ENCODE assay signal across 29 cellular contexts in genomic region chr12:16563519-16563918, GRCh38. TPM values are rescaled to one million over a fixed set of nuclear protein-coding genes. Genes with fewer than 3 reads are reported as not detected.
"Had no signal": no experiment of that assay in that cellular context is flagged by ENCODE, and none has a peak within 500 bp of the region (broad histone marks: within the 10 kb centered on the region; RNA-seq: fewer than 3 reads in every experiment).

No MANE protein-coding gene starts in this region.

- H3K4me3 ChIP-seq: coronary artery, esophagus squamous epithelium, gastrocnemius medialis, lung, ovary, psoas muscle, sigmoid colon, spleen, testis, tibial nerve, upper lobe of left lung had no signal

- ATAC-seq: gastrocnemius medialis; natural killer cell; psoas muscle; right cardiac atrium; stimulated activated memory B cell treated with anti-CD40 and anti-IgM and Interleukin-4, amounts not matched to agents 10 μg/mL and 1 μg/mL and 100 μg/mL, for 72 hours; stimulated activated naive CD8-positive, alpha-beta T cell treated with anti-CD3 and anti-CD28 coated beads, Interleukin-15, Interleukin-2, amounts not matched to agents 100 U/mL and 50 U/mL, for 24 hours had no signal

- FAIRE-seq: keratinocyte, urothelium cell line had no signal

- H3K9me3 ChIP-seq: esophagus squamous epithelium, gastrocnemius medialis, ovary, psoas muscle, sigmoid colon, spleen, testis, tibial nerve, upper lobe of left lung had no signal

- H3K4me1 ChIP-seq: esophagus squamous epithelium, gastrocnemius medialis, psoas muscle, spleen, testis, upper lobe of left lung had no signal

- H3K27me3 ChIP-seq: esophagus squamous epithelium, gastrocnemius medialis, ovary, sigmoid colon, spleen, testis, tibial nerve, upper lobe of left lung had no signal

- H3K27ac ChIP-seq: coronary artery, esophagus squamous epithelium, gastrocnemius medialis, ovary, psoas muscle, sigmoid colon, spleen, testis, tibial nerve, upper lobe of left lung had no signal

- DNase-seq: dermis blood vessel endothelial cell; effector memory CD4-positive, alpha-beta T cell; erythroblast; esophagus squamous epithelium; gastrocnemius medialis; head of caudate nucleus; natural killer cell; occipital lobe; ovary; posterior cingulate gyrus; psoas muscle; right cardiac atrium; sigmoid colon; spleen; stimulated activated CD4-positive, alpha-beta T cell treated with anti-CD3 and anti-CD28 coated beads, Interleukin-4, amount 100 ng/mL, for 4 hours; stimulated activated naive CD8-positive, alpha-beta T cell treated with anti-CD3 and anti-CD28 coated beads, Interleukin-15, Interleukin-2, amounts not matched to agents 100 U/mL and 50 U/mL, for 24 hours; substantia nigra; testis; upper lobe of left lung had no signal

- H3K36me3 ChIP-seq: esophagus squamous epithelium, gastrocnemius medialis, ovary, spleen, tibial nerve, upper lobe of left lung had no signal

RNA-seq across cellular contexts. Expression of gene LMO3, which starts 42.4 kb away (rescaled TPM):
- total RNA-seq: dermis blood vessel endothelial cell, glomerular endothelial cell, liver, mononuclear cell, natural killer cell, renal cortical epithelial cell had no signal
- polyA plus RNA-seq: keratinocyte had no signal
